In genomic region chr5:73858786-73859185, GRCh38 we compare ENCODE assay signal across 15 cellular contexts.
"Had no signal": no experiment of that assay in that cellular context is flagged by ENCODE, and none has a peak within 500 bp of the region (broad histone marks: within the 10 kb centered on the region; RNA-seq: fewer than 3 reads in every experiment).

No MANE protein-coding gene starts in this region.

- H3K27ac ChIP-seq: colonic mucosa, esophagus squamous epithelium, prostate gland, tibial artery had no signal

- DNase-seq: activated CD4-positive, alpha-beta T cell treated with anti-CD3 and anti-CD28 coated beads, Interleukin-2, amount 50 U/mL, for 4 hours; activated CD4-positive, CD25-positive, alpha-beta regulatory T cell treated with anti-CD3 and anti-CD28 coated beads, Interleukin-2, amount 50 U/mL, for 72 hours; activated naive CD4-positive, alpha-beta T cell treated with anti-CD3 and anti-CD28 coated beads, Interleukin-2, amount 10 ng/mL, durations not matched to agents 7 days and 5 days; activated T-cell treated with anti-CD3 and anti-CD28 coated beads for 4 hours; adrenal gland; central memory CD4-positive, alpha-beta T cell; colonic mucosa; esophagus squamous epithelium; head of caudate nucleus; T1000; tibial artery; uterus had no signal

- H3K4me1 ChIP-seq: colonic mucosa, esophagus squamous epithelium, prostate gland had no signal

- H3K27me3 ChIP-seq: adrenal gland, colonic mucosa, esophagus squamous epithelium, tibial artery, uterus had no signal

- ATAC-seq: activated T-helper 17 cell treated with anti-CD3 and anti-CD28 coated beads, Interleukin-2, amount 50 U/mL, for 72 hours; stimulated activated effector memory CD8-positive, alpha-beta T cell treated with anti-CD3 and anti-CD28 coated beads, Interleukin-12 subunit alpha, Interleukin-12 subunit beta, amount 100 ng/mL, for 72 hours had no signal

- H3K9me3 ChIP-seq: adrenal gland, colonic mucosa, esophagus squamous epithelium, prostate gland, tibial artery, uterus had no signal

- H3K4me3 ChIP-seq: adrenal gland, colonic mucosa, esophagus squamous epithelium, prostate gland, tibial artery, uterus had no signal

- H3K36me3 ChIP-seq: adrenal gland, colonic mucosa, prostate gland, uterus had no signal
